In genomic region chr5:172896465-172896864, GRCh38 we compare ENCODE assay signal across 14 cellular contexts.
A peak's percentile ranks its signal among the peaks of the same experiment; 100 is the strongest.
DNase-seq lines count a peak whose midpoint lies in the region; ATAC-seq and TF ChIP-seq lines count a peak whose summit lies in the region.
"Had no signal": no experiment of that assay in that cellular context is flagged by ENCODE, and none has a peak within 500 bp of the region (broad histone marks: within the 10 kb centered on the region; RNA-seq: fewer than 3 reads in every experiment).

No MANE protein-coding gene starts in this region.

- H3K36me3 ChIP-seq in PC-3 (ENCODE audit: low read depth, low read length) (no peaks in the 10 kb centered on the region; the same call in 1 of the 2 replicates), colonic mucosa (peaks cover 8% of the 10 kb centered on the region), mesodermal cell (ENCODE audit: control insufficient read depth, insufficient read depth, low read length) (peaks cover 55% of the 10 kb centered on the region), subcutaneous abdominal adipose tissue (ENCODE audit: control insufficient read depth in 5 of 5, insufficient read depth in 5 of 5, low read length in 5 of 5) (peaks cover 0 to 35% (median 14%) of the 10 kb centered on the region in 5 donors), MG63 (peaks cover 68% of the 10 kb centered on the region)

- no peak overlapping the region for H3K4me2 ChIP-seq in PC-3 (ENCODE audit: low read length)

- 88 to 96% methylated on average over 4 to 7 of the region's 7 CpGs for whole genome bisulfite sequencing in mesodermal cell (ENCODE audit: insufficient coverage in 2 of 2), 2 experiments

- no peaks in the 10 kb centered on the region for H4K20me1 ChIP-seq in PC-3 (ENCODE audit: low read length)

- CTCF ChIA-PET in PC-3 (lab: Charles Lee) = no interaction called here

- peaks cover 3% of the 10 kb centered on the region; the same call in 1 of the 2 replicates for H3K4me1 ChIP-seq in PC-3 (ENCODE audit: insufficient read depth, low read length)
- no peaks in the 10 kb centered on the region for H3K4me1 ChIP-seq in colonic mucosa
- peaks cover 52% of the 10 kb centered on the region for H3K4me1 ChIP-seq in mesodermal cell (ENCODE audit: control insufficient read depth, insufficient read depth, low read length, poor library complexity, severe bottlenecking)
- H3K4me1 ChIP-seq in subcutaneous abdominal adipose tissue (ENCODE audit: control insufficient read depth in 5 of 5, insufficient read depth in 5 of 5, low read length in 5 of 5) = peaks cover 14 to 43% (median 33%) of the 10 kb centered on the region in 5 donors

- BruUV-seq in PC-3 (replicated peaks; lab: Mats Ljungman, UMichigan) = no TSS peak

- DNase-seq in PC-3 (no peak), colonic mucosa (no peak), NCI-H510A (lab: John Stamatoyannopoulos, UW) (no peak), NCI-H2107 (lab: John Stamatoyannopoulos, UW) (no peak), MG63 (no peak)
- no peak for DNase-seq in stimulated activated CD4-positive, alpha-beta T cell treated with anti-CD3 and anti-CD28 coated beads, Interleukin-4, amount 100 ng/mL, for 1 hour
- DNase-seq: activated T-cell treated with anti-CD3 and anti-CD28 coated beads, Interleukin-2, amount 50 U/mL, for 48 hours; central memory CD4-positive, alpha-beta T cell; COR-L47; GOT3; NCI-H1694 had no signal

- TF ChIP-seq CTCF in PC-3 (conservative IDR thresholded peaks at IDR 0.05; ENCODE audit: low read depth, low read length) (no peak), colonic mucosa (IDR thresholded peaks at IDR 0.05) (no peak)

- no peaks in the 10 kb centered on the region for H3K79me2 ChIP-seq in PC-3 (ENCODE audit: low read length)

- no peak overlapping the region for H2AFZ ChIP-seq in PC-3 (ENCODE audit: low read length)

- H3F3A ChIP-seq in PC-3 (ENCODE audit: low read length, unreplicated experiment) = no peaks in the 10 kb centered on the region

- H3K4me3 ChIP-seq in PC-3 (ENCODE audit: low read length) = no peak overlapping the region
- H3K4me3 ChIP-seq in colonic mucosa = no peak overlapping the region
- no peak overlapping the region for H3K4me3 ChIP-seq in mesodermal cell (ENCODE audit: extremely low read depth, insufficient read depth, low read length, poor library complexity, severe bottlenecking)
- no peak overlapping the region for H3K4me3 ChIP-seq in subcutaneous abdominal adipose tissue (ENCODE audit: low read depth in 1 of 5, low read length in 5 of 5)
- no peak overlapping the region for H3K4me3 ChIP-seq in MG63

- peak overlapping the region; percentile 79 for H3K27ac ChIP-seq in PC-3 (ENCODE audit: low read length)
- H3K27ac ChIP-seq in colonic mucosa = peak overlapping the region; percentile 75
- peak overlapping the region; percentile 98 for H3K27ac ChIP-seq in mesodermal cell (ENCODE audit: low read depth, low read length, severe bottlenecking)
- peak overlapping the region; percentile 89 for H3K27ac ChIP-seq in subcutaneous abdominal adipose tissue (ENCODE audit: low read depth, low read length)

- H3K9ac ChIP-seq in PC-3 (ENCODE audit: low read length) (no peak overlapping the region; the same call in 1 of the 2 replicates), colonic mucosa (ENCODE audit: low read depth in 2 of 2, low read length in 2 of 2) (no peak overlapping the region), subcutaneous abdominal adipose tissue (ENCODE audit: low read length in 5 of 5) (peak overlapping the region in 1 of 5 donors; percentile 46)

- H3K27me3 ChIP-seq in PC-3 (ENCODE audit: low read length) = no peaks in the 10 kb centered on the region
- H3K27me3 ChIP-seq in colonic mucosa = no peaks in the 10 kb centered on the region
- no peaks in the 10 kb centered on the region for H3K27me3 ChIP-seq in subcutaneous abdominal adipose tissue (ENCODE audit: control insufficient read depth in 5 of 5, insufficient read depth in 4 of 5, low read length in 5 of 5)
- no peaks in the 10 kb centered on the region for H3K27me3 ChIP-seq in MG63

- no peaks in the 10 kb centered on the region for H3K9me2 ChIP-seq in PC-3 (replicated peaks; ENCODE audit: low read length)

- POLR2A ChIA-PET in PC-3 (lab: Charles Lee; ENCODE audit: unreplicated experiment) = no interaction called here

- intact Hi-C loops in PC-3 (cut with micrococcal nuclease) (no loop called here), colonic mucosa (cut with DNase I) (no loop called here)

- ATAC-seq in PC-3 = no peak
- ATAC-seq: activated CD4-positive, CD25-positive, alpha-beta regulatory T cell treated with anti-CD3 and anti-CD28 coated beads, Interleukin-2, amount 50 U/mL, for 24 hours had no signal

- H3K9me3 ChIP-seq in PC-3 (ENCODE audit: low read length) (no peaks in the 10 kb centered on the region), colonic mucosa (no peaks in the 10 kb centered on the region), mesodermal cell (ENCODE audit: control insufficient read depth, low read length) (no peaks in the 10 kb centered on the region), subcutaneous abdominal adipose tissue (ENCODE audit: control insufficient read depth in 5 of 5, low read length in 5 of 5) (no peaks in the 10 kb centered on the region), MG63 (no peaks in the 10 kb centered on the region)
